ENCODE assay signal across 1 cellular context in the genomic region with DNA sequence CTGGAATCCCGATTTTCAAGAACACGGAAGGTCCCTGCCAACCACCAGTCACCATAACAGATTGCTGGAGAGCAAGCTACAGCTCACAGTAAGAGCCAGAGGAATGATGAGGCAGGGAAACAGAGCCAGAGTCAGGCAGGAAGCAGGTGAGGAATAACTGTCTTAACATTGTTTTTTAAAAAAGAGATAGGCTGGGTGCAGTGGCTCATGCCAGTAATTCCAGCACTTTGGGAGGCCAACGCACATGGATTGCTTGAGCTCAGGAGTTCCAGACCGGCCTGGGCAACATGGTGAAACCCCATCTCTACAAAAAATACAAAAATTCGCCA.
TF ChIP-seq lines count a peak whose summit lies in the region.

No MANE protein-coding gene starts in this region.

TF ChIP-seq in SK-N-SH, 30 proteins besides CTCF, POLR2A, EP300 and RAD21:
- TF ChIP-seq YY1 (IDR thresholded peaks at IDR 0.05; ENCODE audit: low read depth) (no peak), MXI1 (IDR thresholded peaks at IDR 0.05; ENCODE audit: low read depth, low read length) (no peak), RCOR1 (IDR thresholded peaks at IDR 0.05; ENCODE audit: low read length) (no peak), GABPA (IDR thresholded peaks at IDR 0.05; ENCODE audit: low read depth) (no peak), USF1 (IDR thresholded peaks at IDR 0.05; ENCODE audit: borderline replicate concordance, low read depth) (no peak), JUND (IDR thresholded peaks at IDR 0.05) (no peak), GATA2 (CRISPR knock-in tag; IDR thresholded peaks at IDR 0.05) (no peak)
- TF ChIP-seq, protein P1, sequence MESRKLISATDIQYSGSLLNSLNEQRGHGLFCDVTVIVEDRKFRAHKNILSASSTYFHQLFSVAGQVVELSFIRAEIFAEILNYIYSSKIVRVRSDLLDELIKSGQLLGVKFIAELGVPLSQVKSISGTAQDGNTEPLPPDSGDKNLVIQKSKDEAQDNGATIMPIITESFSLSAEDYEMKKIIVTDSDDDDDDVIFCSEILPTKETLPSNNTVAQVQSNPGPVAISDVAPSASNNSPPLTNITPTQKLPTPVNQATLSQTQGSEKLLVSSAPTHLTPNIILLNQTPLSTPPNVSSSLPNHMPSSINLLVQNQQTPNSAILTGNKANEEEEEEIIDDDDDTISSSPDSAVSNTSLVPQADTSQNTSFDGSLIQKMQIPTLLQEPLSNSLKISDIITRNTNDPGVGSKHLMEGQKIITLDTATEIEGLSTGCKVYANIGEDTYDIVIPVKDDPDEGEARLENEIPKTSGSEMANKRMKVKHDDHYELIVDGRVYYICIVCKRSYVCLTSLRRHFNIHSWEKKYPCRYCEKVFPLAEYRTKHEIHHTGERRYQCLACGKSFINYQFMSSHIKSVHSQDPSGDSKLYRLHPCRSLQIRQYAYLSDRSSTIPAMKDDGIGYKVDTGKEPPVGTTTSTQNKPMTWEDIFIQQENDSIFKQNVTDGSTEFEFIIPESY (IDR thresholded peaks at IDR 0.05; ENCODE audit: borderline replicate concordance, low read depth), result no peak
